Comparison of ENCODE assay signal across 23 cellular contexts in genomic region chr6:33847078-33847477, GRCh38. TPM values are rescaled to one million over a fixed set of nuclear protein-coding genes. Genes with fewer than 3 reads are reported as not detected.
DNase-seq lines count a peak whose midpoint lies in the region; ATAC-seq and TF ChIP-seq lines count a peak whose summit lies in the region.
"Had no signal": no experiment of that assay in that cellular context is flagged by ENCODE, and none has a peak within 500 bp of the region (broad histone marks: within the 10 kb centered on the region; RNA-seq: fewer than 3 reads in every experiment).

No MANE protein-coding gene starts in this region.

- peak overlapping the region; percentile 64 for H3K27ac Mint-ChIP-seq in glutamatergic neuron (ENCODE audit: unreplicated experiment)
- peak overlapping the region in 2 of 3 experiments; percentile 5 to 53 for H3K27ac Mint-ChIP-seq in nephron
- H3K27ac Mint-ChIP-seq: CD8-positive, alpha-beta T cell had no signal

- peaks cover 17% of the 10 kb centered on the region for H3K27me3 Mint-ChIP-seq in glutamatergic neuron (ENCODE audit: unreplicated experiment)
- H3K27me3 Mint-ChIP-seq in nephron (ENCODE audit: low read depth), result peaks cover 13% of the 10 kb centered on the region

- H3K4me1 Mint-ChIP-seq in glutamatergic neuron (ENCODE audit: low read depth, unreplicated experiment) (peaks cover 57% of the 10 kb centered on the region), nephron (peaks cover 47% of the 10 kb centered on the region)
- H3K4me1 Mint-ChIP-seq: CD14-positive monocyte had no signal

- H3K36me3 Mint-ChIP-seq in glutamatergic neuron (ENCODE audit: unreplicated experiment), result no peaks in the 10 kb centered on the region
- no peaks in the 10 kb centered on the region for H3K36me3 Mint-ChIP-seq in nephron (ENCODE audit: low read depth)
- H3K36me3 Mint-ChIP-seq: CD14-positive monocyte; CD8-positive, alpha-beta T cell had no signal

- peak overlapping the region; percentile 61 for H3K4me3 Mint-ChIP-seq in glutamatergic neuron (ENCODE audit: unreplicated experiment)
- no peak overlapping the region for H3K4me3 Mint-ChIP-seq in nephron
- H3K4me3 Mint-ChIP-seq: CD14-positive monocyte; CD8-positive, alpha-beta T cell had no signal

- no peak overlapping the region for H3K4me3 ChIP-seq in HEK293 (ENCODE audit: low read depth, low read length)
- H3K4me3 ChIP-seq: A549; BLaER1 treated with 17β-estradiol and CSF1 and Interleukin-3, amounts not matched to agents 10 nM and 100 nM; GM12878; GM23248 had no signal

- no peak for TF ChIP-seq CTCF in HEK293 (tag by site-specific recombination; IDR thresholded peaks at IDR 0.05)
- no peak for TF ChIP-seq CTCF in glutamatergic neuron (IDR thresholded peaks at IDR 0.05; ENCODE audit: partially characterized antibody, unreplicated experiment)
- no peak for TF ChIP-seq CTCF in nephron (IDR thresholded peaks at IDR 0.05; ENCODE audit: unreplicated experiment in 3 of 3)

- no peak overlapping the region for H3K27ac ChIP-seq in HEK293 (ENCODE audit: extremely low read depth, low read depth, low read length)
- H3K27ac ChIP-seq: BLaER1 treated with 17β-estradiol and CSF1 and Interleukin-3, amounts not matched to agents 10 nM and 100 nM; GM23248 had no signal

- peak; percentile 25 for DNase-seq in NCI-H69 (lab: John Stamatoyannopoulos, UW)
- DNase-seq in glutamatergic neuron, result no peak
- DNase-seq in sciatic nerve (ENCODE audit: low spot score), result no peak
- DNase-seq in CD1c-positive myeloid dendritic cell (ENCODE audit: extremely low spot score), result no peak
- DNase-seq: 8988T; ACHN; AML-193; Caco-2; CD8-positive, alpha-beta T cell; DMS153; DND-41; GM23248; H7; HCEC 1CT had no signal

- POLR2A ChIA-PET in HEK293 (lab: Yijun Ruan, JAX), result interaction anchor here (1.2 kb wide), 1 partner anchor 22 kb away, joined by 4 read pairs; no protein-coding TSS in a partner anchor

- H3K4me1 ChIP-seq in HEK293 (ENCODE audit: control insufficient read depth, insufficient read depth, low read length), result no peaks in the 10 kb centered on the region

- ATAC-seq in sciatic nerve (no peak), HG03108 (IDR thresholded peaks at IDR 0.05; ENCODE audit: unreplicated experiment) (no peak)
- ATAC-seq: A549; CD8-positive, alpha-beta T cell; GM12878 had no signal

- H3K9me3 Mint-ChIP-seq in glutamatergic neuron (ENCODE audit: unreplicated experiment), result peaks cover 26% of the 10 kb centered on the region
- no peaks in the 10 kb centered on the region for H3K9me3 Mint-ChIP-seq in nephron
- H3K9me3 Mint-ChIP-seq: CD14-positive monocyte; CD8-positive, alpha-beta T cell had no signal

- CTCF ChIA-PET in HEK293 (lab: Yijun Ruan, JAX), result no interaction called here

- no peaks in the 10 kb centered on the region for H3K36me3 ChIP-seq in HEK293 (ENCODE audit: control insufficient read depth in 2 of 2, insufficient read depth in 1 of 2, low read length in 2 of 2)
- H3K36me3 ChIP-seq: BE2C; BLaER1 treated with 17β-estradiol and CSF1 and Interleukin-3, amounts not matched to agents 10 nM and 100 nM had no signal

- intact Hi-C loops in sciatic nerve (cut with DNase I), result no loop called here

- no peaks in the 10 kb centered on the region for H3K9me3 ChIP-seq in HEK293 (ENCODE audit: control insufficient read depth, insufficient read depth, low read depth, low read length)
- H3K9me3 ChIP-seq: A549; BE2C; BLaER1 treated with 17β-estradiol and CSF1 and Interleukin-3, amounts not matched to agents 10 nM and 100 nM; Caco-2 had no signal

TF ChIP-seq in HEK293, 187 proteins besides CTCF, POLR2A, EP300 and RAD21:
- TF ChIP-seq ZBTB20 (tag by site-specific recombination; IDR thresholded peaks at IDR 0.05) (peak; percentile 54), ZNF830 (tag by site-specific recombination; IDR thresholded peaks at IDR 0.05; ENCODE audit: low read depth) (no peak)

RNA-seq across cellular contexts. Expression of gene MLN, which starts 43.3 kb away (rescaled TPM):
- not detected for total RNA-seq in glutamatergic neuron (ENCODE audit: unreplicated experiment)
- not detected for total RNA-seq in sciatic nerve
- total RNA-seq: Caco-2; CD8-positive, alpha-beta T cell; GM12878; GM23248; H1; H7 had no signal

RNA-seq across cellular contexts. Expression of gene LEMD2, which starts 58.1 kb away (rescaled TPM):
- total RNA-seq in glutamatergic neuron (ENCODE audit: unreplicated experiment) (82.4 TPM), sciatic nerve (55.2 TPM)
